In genomic region chr5:139345442-139345841, GRCh38 we compare ENCODE assay signal across 11 cellular contexts. TPM values are rescaled to one million over a fixed set of nuclear protein-coding genes. Genes with fewer than 3 reads are reported as not detected.
"Had no signal": no experiment of that assay in that cellular context is flagged by ENCODE, and none has a peak within 500 bp of the region (broad histone marks: within the 10 kb centered on the region; RNA-seq: fewer than 3 reads in every experiment).

No MANE protein-coding gene starts in this region.

RNA-seq across cellular contexts. Expression of gene SLC23A1, which starts 37.7 kb away (rescaled TPM):
- total RNA-seq: epithelial cell of proximal tubule, gastroesophageal sphincter, osteoblast, pulmonary artery endothelial cell, sciatic nerve, skeletal muscle tissue, subcutaneous adipose tissue, testis, tibial nerve, urinary bladder had no signal
- polyA plus RNA-seq: keratinocyte, urinary bladder had no signal

RNA-seq across cellular contexts. Expression of gene MZB1, which starts 44.3 kb away (rescaled TPM):
- total RNA-seq: epithelial cell of proximal tubule, osteoblast, pulmonary artery endothelial cell had no signal
- polyA plus RNA-seq: keratinocyte had no signal
